In genomic region chr4:78707268-78707667, GRCh38 we compare ENCODE assay signal across 1 cellular context.
TF ChIP-seq lines count a peak whose summit lies in the region.

No MANE protein-coding gene starts in this region.

TF ChIP-seq in K562, 482 proteins besides CTCF, POLR2A, EP300 and RAD21 (continued from another document and continues in another):
- TF ChIP-seq, protein P1, sequence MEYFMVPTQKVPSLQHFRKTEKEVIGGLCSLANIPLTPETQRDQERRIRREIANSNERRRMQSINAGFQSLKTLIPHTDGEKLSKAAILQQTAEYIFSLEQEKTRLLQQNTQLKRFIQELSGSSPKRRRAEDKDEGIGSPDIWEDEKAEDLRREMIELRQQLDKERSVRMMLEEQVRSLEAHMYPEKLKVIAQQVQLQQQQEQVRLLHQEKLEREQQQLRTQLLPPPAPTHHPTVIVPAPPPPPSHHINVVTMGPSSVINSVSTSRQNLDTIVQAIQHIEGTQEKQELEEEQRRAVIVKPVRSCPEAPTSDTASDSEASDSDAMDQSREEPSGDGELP (CRISPR knock-in tag; IDR thresholded peaks at IDR 0.05; ENCODE audit: borderline replicate concordance), result peak; percentile 21; the same call in 1 of the 2 replicates
- TF ChIP-seq MITF (IDR thresholded peaks at IDR 0.05) (no peak), ZNF830 (CRISPR knock-in tag; IDR thresholded peaks at IDR 0.05) (no peak), ZNF764 (CRISPR knock-in tag; IDR thresholded peaks at IDR 0.05; ENCODE audit: low read depth) (no peak), ZNF274 (IDR thresholded peaks at IDR 0.05; ENCODE audit: borderline replicate concordance, low read depth, low read length) (no peak), ZNF408 (CRISPR knock-in tag; IDR thresholded peaks at IDR 0.05; ENCODE audit: low read depth) (no peak), CBFA2T2 (conservative IDR thresholded peaks at IDR 0.05) (peak; percentile 52; the same call in 1 of the 2 replicates), SETDB1 (IDR thresholded peaks at IDR 0.05; ENCODE audit: low read length) (no peak), SMAD4 (CRISPR knock-in tag; conservative IDR thresholded peaks at IDR 0.05) (peak; percentile 43; the same call in 1 of the 2 replicates), U2AF1 (optimal IDR thresholded peaks at IDR 0.05; ENCODE audit: low read depth, low read length) (no peak), ZKSCAN3 (CRISPR knock-in tag; IDR thresholded peaks at IDR 0.05) (no peak), ZBTB1 (CRISPR knock-in tag; IDR thresholded peaks at IDR 0.05; ENCODE audit: borderline replicate concordance, low read depth) (no peak), EWSR1 (IDR thresholded peaks at IDR 0.05; ENCODE audit: borderline replicate concordance, low read depth, partially characterized antibody) (no peak), TAL1 (IDR thresholded peaks at IDR 0.05) (peak; percentile 50; the same call in 1 of the 2 replicates), BCL6 (CRISPR knock-in tag; IDR thresholded peaks at IDR 0.05) (no peak), MEIS2 (IDR thresholded peaks at IDR 0.05; ENCODE audit: partially characterized antibody) (no peak), ZNF695 (CRISPR knock-in tag; IDR thresholded peaks at IDR 0.05) (no peak), ZC3H4 (CRISPR knock-in tag; IDR thresholded peaks at IDR 0.05; ENCODE audit: borderline replicate concordance) (no peak), NKRF (IDR thresholded peaks at IDR 0.05; ENCODE audit: borderline replicate concordance) (no peak), CC2D1A (IDR thresholded peaks at IDR 0.05) (no peak), PHF8 (IDR thresholded peaks at IDR 0.05; ENCODE audit: borderline replicate concordance, low read length) (no peak), ADNP (tag; IDR thresholded peaks at IDR 0.05) (no peak), RUNX1 (IDR thresholded peaks at IDR 0.05; ENCODE audit: low read depth) (no peak), HDGF (IDR thresholded peaks at IDR 0.05) (0 out of 2 replicates have a peak, but pooled peaks have one; percentile 56), KAT8 (IDR thresholded peaks at IDR 0.05; ENCODE audit: low read depth) (no peak), U2AF2 (optimal IDR thresholded peaks at IDR 0.05; ENCODE audit: low read depth, low read length) (no peak), NR3C1 (CRISPR knock-in tag; IDR thresholded peaks at IDR 0.05) (no peak), POLR2AphosphoS5 (IDR thresholded peaks at IDR 0.05; ENCODE audit: control insufficient read depth, insufficient read depth, low read depth, low read length) (no peak), TAF7 (tag; IDR thresholded peaks at IDR 0.05) (no peak), TBL1XR1 (IDR thresholded peaks at IDR 0.05; ENCODE audit: low read length in 2 of 2) (0 out of 4 replicates have a peak, but pooled peaks of 1 of the 2 experiments have one; percentile 36), HMG20B (CRISPR knock-in tag; IDR thresholded peaks at IDR 0.05) (no peak), HNRNPH1 (optimal IDR thresholded peaks at IDR 0.05; ENCODE audit: low read depth, low read length) (no peak), ZFP1 (CRISPR knock-in tag; IDR thresholded peaks at IDR 0.05) (no peak), GMEB1 (CRISPR knock-in tag; IDR thresholded peaks at IDR 0.05) (no peak), ZBTB8A (IDR thresholded peaks at IDR 0.05; ENCODE audit: partially characterized antibody) (no peak), RBM17 (IDR thresholded peaks at IDR 0.05; ENCODE audit: borderline replicate concordance, low read depth, low read length) (no peak), TAF1 (IDR thresholded peaks at IDR 0.05; ENCODE audit: control insufficient read depth, extremely low read depth, insufficient read depth, low read length, severe bottlenecking) (no peak), FOXO4 (CRISPR knock-in tag; IDR thresholded peaks at IDR 0.05) (no peak), ZFPM2 (CRISPR knock-in tag; IDR thresholded peaks at IDR 0.05) (no peak)
- TF ChIP-seq, protein P2, sequence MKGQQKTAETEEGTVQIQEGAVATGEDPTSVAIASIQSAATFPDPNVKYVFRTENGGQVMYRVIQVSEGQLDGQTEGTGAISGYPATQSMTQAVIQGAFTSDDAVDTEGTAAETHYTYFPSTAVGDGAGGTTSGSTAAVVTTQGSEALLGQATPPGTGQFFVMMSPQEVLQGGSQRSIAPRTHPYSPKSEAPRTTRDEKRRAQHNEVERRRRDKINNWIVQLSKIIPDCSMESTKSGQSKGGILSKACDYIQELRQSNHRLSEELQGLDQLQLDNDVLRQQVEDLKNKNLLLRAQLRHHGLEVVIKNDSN (CRISPR knock-in tag; IDR thresholded peaks at IDR 0.05), result no peak
- TF ChIP-seq, protein P3, sequence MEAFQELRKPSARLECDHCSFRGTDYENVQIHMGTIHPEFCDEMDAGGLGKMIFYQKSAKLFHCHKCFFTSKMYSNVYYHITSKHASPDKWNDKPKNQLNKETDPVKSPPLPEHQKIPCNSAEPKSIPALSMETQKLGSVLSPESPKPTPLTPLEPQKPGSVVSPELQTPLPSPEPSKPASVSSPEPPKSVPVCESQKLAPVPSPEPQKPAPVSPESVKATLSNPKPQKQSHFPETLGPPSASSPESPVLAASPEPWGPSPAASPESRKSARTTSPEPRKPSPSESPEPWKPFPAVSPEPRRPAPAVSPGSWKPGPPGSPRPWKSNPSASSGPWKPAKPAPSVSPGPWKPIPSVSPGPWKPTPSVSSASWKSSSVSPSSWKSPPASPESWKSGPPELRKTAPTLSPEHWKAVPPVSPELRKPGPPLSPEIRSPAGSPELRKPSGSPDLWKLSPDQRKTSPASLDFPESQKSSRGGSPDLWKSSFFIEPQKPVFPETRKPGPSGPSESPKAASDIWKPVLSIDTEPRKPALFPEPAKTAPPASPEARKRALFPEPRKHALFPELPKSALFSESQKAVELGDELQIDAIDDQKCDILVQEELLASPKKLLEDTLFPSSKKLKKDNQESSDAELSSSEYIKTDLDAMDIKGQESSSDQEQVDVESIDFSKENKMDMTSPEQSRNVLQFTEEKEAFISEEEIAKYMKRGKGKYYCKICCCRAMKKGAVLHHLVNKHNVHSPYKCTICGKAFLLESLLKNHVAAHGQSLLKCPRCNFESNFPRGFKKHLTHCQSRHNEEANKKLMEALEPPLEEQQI (IDR thresholded peaks at IDR 0.05), result no peak
- TF ChIP-seq, protein P4, sequence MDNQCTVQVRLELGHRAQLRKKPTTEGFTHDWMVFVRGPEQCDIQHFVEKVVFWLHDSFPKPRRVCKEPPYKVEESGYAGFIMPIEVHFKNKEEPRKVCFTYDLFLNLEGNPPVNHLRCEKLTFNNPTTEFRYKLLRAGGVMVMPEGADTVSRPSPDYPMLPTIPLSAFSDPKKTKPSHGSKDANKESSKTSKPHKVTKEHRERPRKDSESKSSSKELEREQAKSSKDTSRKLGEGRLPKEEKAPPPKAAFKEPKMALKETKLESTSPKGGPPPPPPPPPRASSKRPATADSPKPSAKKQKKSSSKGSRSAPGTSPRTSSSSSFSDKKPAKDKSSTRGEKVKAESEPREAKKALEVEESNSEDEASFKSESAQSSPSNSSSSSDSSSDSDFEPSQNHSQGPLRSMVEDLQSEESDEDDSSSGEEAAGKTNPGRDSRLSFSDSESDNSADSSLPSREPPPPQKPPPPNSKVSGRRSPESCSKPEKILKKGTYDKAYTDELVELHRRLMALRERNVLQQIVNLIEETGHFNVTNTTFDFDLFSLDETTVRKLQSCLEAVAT (IDR thresholded peaks at IDR 0.05), result 0 out of 4 replicates have a peak, but pooled peaks of 1 of the 2 experiments have one; percentile 22
- TF ChIP-seq, protein P5, sequence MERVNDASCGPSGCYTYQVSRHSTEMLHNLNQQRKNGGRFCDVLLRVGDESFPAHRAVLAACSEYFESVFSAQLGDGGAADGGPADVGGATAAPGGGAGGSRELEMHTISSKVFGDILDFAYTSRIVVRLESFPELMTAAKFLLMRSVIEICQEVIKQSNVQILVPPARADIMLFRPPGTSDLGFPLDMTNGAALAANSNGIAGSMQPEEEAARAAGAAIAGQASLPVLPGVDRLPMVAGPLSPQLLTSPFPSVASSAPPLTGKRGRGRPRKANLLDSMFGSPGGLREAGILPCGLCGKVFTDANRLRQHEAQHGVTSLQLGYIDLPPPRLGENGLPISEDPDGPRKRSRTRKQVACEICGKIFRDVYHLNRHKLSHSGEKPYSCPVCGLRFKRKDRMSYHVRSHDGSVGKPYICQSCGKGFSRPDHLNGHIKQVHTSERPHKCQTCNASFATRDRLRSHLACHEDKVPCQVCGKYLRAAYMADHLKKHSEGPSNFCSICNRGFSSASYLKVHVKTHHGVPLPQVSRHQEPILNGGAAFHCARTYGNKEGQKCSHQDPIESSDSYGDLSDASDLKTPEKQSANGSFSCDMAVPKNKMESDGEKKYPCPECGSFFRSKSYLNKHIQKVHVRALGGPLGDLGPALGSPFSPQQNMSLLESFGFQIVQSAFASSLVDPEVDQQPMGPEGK (CRISPR knock-in tag; IDR thresholded peaks at IDR 0.05; ENCODE audit: borderline replicate concordance), result no peak
- TF ChIP-seq, protein P6, sequence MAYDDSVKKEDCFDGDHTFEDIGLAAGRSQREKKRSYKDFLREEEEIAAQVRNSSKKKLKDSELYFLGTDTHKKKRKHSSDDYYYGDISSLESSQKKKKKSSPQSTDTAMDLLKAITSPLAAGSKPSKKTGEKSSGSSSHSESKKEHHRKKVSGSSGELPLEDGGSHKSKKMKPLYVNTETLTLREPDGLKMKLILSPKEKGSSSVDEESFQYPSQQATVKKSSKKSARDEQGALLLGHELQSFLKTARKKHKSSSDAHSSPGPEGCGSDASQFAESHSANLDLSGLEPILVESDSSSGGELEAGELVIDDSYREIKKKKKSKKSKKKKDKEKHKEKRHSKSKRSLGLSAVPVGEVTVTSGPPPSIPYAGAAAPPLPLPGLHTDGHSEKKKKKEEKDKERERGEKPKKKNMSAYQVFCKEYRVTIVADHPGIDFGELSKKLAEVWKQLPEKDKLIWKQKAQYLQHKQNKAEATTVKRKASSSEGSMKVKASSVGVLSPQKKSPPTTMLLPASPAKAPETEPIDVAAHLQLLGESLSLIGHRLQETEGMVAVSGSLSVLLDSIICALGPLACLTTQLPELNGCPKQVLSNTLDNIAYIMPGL (CRISPR knock-in tag; IDR thresholded peaks at IDR 0.05), result no peak
- TF ChIP-seq, protein P7, sequence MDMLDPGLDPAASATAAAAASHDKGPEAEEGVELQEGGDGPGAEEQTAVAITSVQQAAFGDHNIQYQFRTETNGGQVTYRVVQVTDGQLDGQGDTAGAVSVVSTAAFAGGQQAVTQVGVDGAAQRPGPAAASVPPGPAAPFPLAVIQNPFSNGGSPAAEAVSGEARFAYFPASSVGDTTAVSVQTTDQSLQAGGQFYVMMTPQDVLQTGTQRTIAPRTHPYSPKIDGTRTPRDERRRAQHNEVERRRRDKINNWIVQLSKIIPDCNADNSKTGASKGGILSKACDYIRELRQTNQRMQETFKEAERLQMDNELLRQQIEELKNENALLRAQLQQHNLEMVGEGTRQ (CRISPR knock-in tag; IDR thresholded peaks at IDR 0.05), result no peak
